Comparison of ENCODE assay signal across 11 cellular contexts in genomic region chr11:727281-727701, GRCh38. TPM values are rescaled to one million over a fixed set of nuclear protein-coding genes. Genes with fewer than 3 reads are reported as not detected.
DNase-seq lines count a peak whose midpoint lies in the region; ATAC-seq and TF ChIP-seq lines count a peak whose summit lies in the region.
"Had no signal": no experiment of that assay in that cellular context is flagged by ENCODE, and none has a peak within 500 bp of the region (broad histone marks: within the 10 kb centered on the region; RNA-seq: fewer than 3 reads in every experiment).

No MANE protein-coding gene starts in this region.

- H3K9me3 Mint-ChIP-seq in activated T-helper 17 cell treated with anti-CD3 and anti-CD28 coated beads, Interleukin-2, amount 50 U/mL, for 72 hours, result no peaks in the 10 kb centered on the region
- H3K9me3 Mint-ChIP-seq in CD4-positive, alpha-beta T cell, result no peaks in the 10 kb centered on the region

- peak; percentile 30 for DNase-seq in GM20000 (ENCODE audit: low spot score)
- peak in 2 of 3 donors; percentile 47 to 57 for DNase-seq in right lobe of liver
- DNase-seq in testis, result no peak
- no peak for DNase-seq in activated CD4-positive, alpha-beta T cell treated with anti-CD3 and anti-CD28 coated beads, Interleukin-2, amount 50 U/mL, for 4 hours
- no peak for DNase-seq in CD4-positive, alpha-beta T cell
- DNase-seq: GDM1 had no signal

- peaks cover 5% of the 10 kb centered on the region for H3K4me1 Mint-ChIP-seq in activated T-helper 17 cell treated with anti-CD3 and anti-CD28 coated beads, Interleukin-2, amount 50 U/mL, for 72 hours
- peaks cover 7% of the 10 kb centered on the region for H3K4me1 Mint-ChIP-seq in CD4-positive, alpha-beta T cell (ENCODE audit: low read depth)

- TF ChIP-seq POLR2A in right lobe of liver (IDR thresholded peaks at IDR 0.05) (no peak), testis (IDR thresholded peaks at IDR 0.05) (no peak)

- CTCF ChIA-PET in CD4-positive, alpha-beta T cell (lab: Charles Lee), result interaction anchor here (1.6 to 1.7 kb wide), 2 partner anchors 20 to 170 kb away, joined by 4 read pairs; partner anchors contain the start of gene TALDO1

- no peak for ATAC-seq in activated T-helper 17 cell treated with anti-CD3 and anti-CD28 coated beads, Interleukin-2, amount 50 U/mL, for 72 hours (replicated peaks)
- no peak for ATAC-seq in right lobe of liver
- ATAC-seq in activated CD4-positive, CD25-positive, alpha-beta regulatory T cell treated with anti-CD3 and anti-CD28 coated beads, Interleukin-2, amount 50 U/mL, for 24 hours, result no peak
- no peak for ATAC-seq in GM18502 (IDR thresholded peaks at IDR 0.05; ENCODE audit: poor library complexity, unreplicated experiment)
- no peak for ATAC-seq in CD4-positive, alpha-beta T cell (ENCODE audit: poor library complexity)

- no peak overlapping the region for H3K27ac ChIP-seq in right lobe of liver
- H3K27ac ChIP-seq in testis, result peak overlapping the region; percentile 76 to 83
- H3K27ac ChIP-seq in CD4-positive, alpha-beta T cell (ENCODE audit: low read depth, low read length), result no peak overlapping the region

- H3K4me1 ChIP-seq in right lobe of liver (peaks cover 0 to 7% (median 0%) of the 10 kb centered on the region in 4 donors), testis (peaks cover 38% of the 10 kb centered on the region)

- peak overlapping the region; percentile 66 for H3K4me3 Mint-ChIP-seq in activated T-helper 17 cell treated with anti-CD3 and anti-CD28 coated beads, Interleukin-2, amount 50 U/mL, for 72 hours
- H3K4me3 Mint-ChIP-seq in CD4-positive, alpha-beta T cell, result no peak overlapping the region

- peaks cover 6% of the 10 kb centered on the region for H3K27me3 Mint-ChIP-seq in activated T-helper 17 cell treated with anti-CD3 and anti-CD28 coated beads, Interleukin-2, amount 50 U/mL, for 72 hours
- peaks cover 11% of the 10 kb centered on the region for H3K27me3 Mint-ChIP-seq in CD4-positive, alpha-beta T cell

- no peaks in the 10 kb centered on the region for H3K36me3 Mint-ChIP-seq in activated T-helper 17 cell treated with anti-CD3 and anti-CD28 coated beads, Interleukin-2, amount 50 U/mL, for 72 hours (ENCODE audit: low read depth)
- no peaks in the 10 kb centered on the region for H3K36me3 Mint-ChIP-seq in CD4-positive, alpha-beta T cell (ENCODE audit: low read depth)
- H3K36me3 Mint-ChIP-seq: CD4-positive, alpha-beta memory T cell had no signal

- no peaks in the 10 kb centered on the region for H3K27me3 ChIP-seq in right lobe of liver
- no peaks in the 10 kb centered on the region for H3K27me3 ChIP-seq in testis
- H3K27me3 ChIP-seq in CD4-positive, alpha-beta T cell (ENCODE audit: control insufficient read depth, insufficient read depth, low read length), result no peaks in the 10 kb centered on the region

- H3K9me3 ChIP-seq in right lobe of liver (no peaks in the 10 kb centered on the region), testis (no peaks in the 10 kb centered on the region)
- H3K9me3 ChIP-seq in CD4-positive, alpha-beta T cell (ENCODE audit: control insufficient read depth, low read length), result no peaks in the 10 kb centered on the region
- H3K9me3 ChIP-seq: heart right ventricle had no signal

- WGBS in right lobe of liver (ENCODE audit: insufficient coverage, low coverage, low lambda C conversion rate, missing lambda C conversion rate), result no CpG with 5 or more reads among the region's 12 CpGs
- WGBS in testis, 2 donors, result 74 to 81% methylated on average over 5 to 12 of the region's 12 CpGs

- H3K27ac Mint-ChIP-seq in activated T-helper 17 cell treated with anti-CD3 and anti-CD28 coated beads, Interleukin-2, amount 50 U/mL, for 72 hours, result no peak overlapping the region
- no peak overlapping the region for H3K27ac Mint-ChIP-seq in CD4-positive, alpha-beta T cell

- H3K4me3 ChIP-seq in right lobe of liver, result no peak overlapping the region
- no peak overlapping the region for H3K4me3 ChIP-seq in testis

- intact Hi-C loops in right lobe of liver (cut with DNase I) (loop anchor here (10.0 kb wide), 1 partner anchor 62 kb away; no protein-coding TSS in a partner anchor), testis (cut with DNase I; ENCODE audit: low total_unique reads) (loop anchor here (10.0 kb wide), 1 partner anchor 172 kb away; no protein-coding TSS in a partner anchor)
- intact Hi-C loops in CD4-positive, alpha-beta T cell (cut with DNase I, micrococcal nuclease), result loop anchor here (1.0 to 5.0 kb wide), 2 partner anchors 31 to 35 kb away; no protein-coding TSS in a partner anchor

- H3K36me3 ChIP-seq in right lobe of liver, result peaks cover 0 to 31% (median 5%) of the 10 kb centered on the region in 4 donors
- no peaks in the 10 kb centered on the region for H3K36me3 ChIP-seq in testis (ENCODE audit: low read depth, missing control alignments)
- H3K36me3 ChIP-seq: heart right ventricle had no signal

- TF ChIP-seq CTCF in GM20000 (IDR thresholded peaks at IDR 0.05; ENCODE audit: extremely low read depth, missing control alignments) (no peak), right lobe of liver (IDR thresholded peaks at IDR 0.05) (no peak), testis (IDR thresholded peaks at IDR 0.05) (no peak)
- no peak for TF ChIP-seq CTCF in CD4-positive, alpha-beta T cell (IDR thresholded peaks at IDR 0.05)

- POLR2A ChIA-PET in CD4-positive, alpha-beta T cell (lab: Charles Lee), result interaction anchor here (1.8 to 3.6 kb wide), 4 partner anchors 20 to 172 kb away, joined by 5 to 41 read pairs (median 18); partner anchors contain the start of genes DEAF1, LMNTD2, RASSF7 and TALDO1

RNA-seq across cellular contexts. Expression of gene TALDO1, which starts 20.0 kb away (rescaled TPM):
- total RNA-seq in activated T-helper 17 cell treated with anti-CD3 and anti-CD28 coated beads, Interleukin-2, amount 50 U/mL, for 72 hours, result 100 to 1,000 TPM; 131 to 255 TPM
- total RNA-seq in right lobe of liver, result 100 to 1,000 TPM; 102 to 184 (median 150) TPM
- 10 to 100 TPM; 84.8 to 88.1 TPM for total RNA-seq in testis
- polyA plus RNA-seq in testis (ENCODE audit: insufficient read depth, low read depth, low replicate concordance), result 86.6 TPM
- 10 to 100 TPM; 26.2 to 27.7 TPM for total RNA-seq in CD4-positive, alpha-beta T cell

RNA-seq across cellular contexts. Expression of gene EPS8L2, which starts 21.3 kb away (rescaled TPM):
- total RNA-seq in activated T-helper 17 cell treated with anti-CD3 and anti-CD28 coated beads, Interleukin-2, amount 50 U/mL, for 72 hours, result 10 to 100 TPM; 23.6 to 34.6 TPM
- total RNA-seq in right lobe of liver (100 to 1,000 TPM in 5 of 6 experiments, 10 to 100 TPM in 1; 95.8 to 184 (median 120) TPM), testis (10 to 100 TPM; 27.3 to 29.1 TPM)
- polyA plus RNA-seq in testis (ENCODE audit: insufficient read depth, low read depth, low replicate concordance), result 14.3 TPM
- 1 to 10 TPM; 3.5 to 4.0 TPM for total RNA-seq in CD4-positive, alpha-beta T cell

RNA-seq across cellular contexts. Expression of gene TMEM80, which starts 31.7 kb away (rescaled TPM):
- total RNA-seq in activated T-helper 17 cell treated with anti-CD3 and anti-CD28 coated beads, Interleukin-2, amount 50 U/mL, for 72 hours, result 10 to 100 TPM; 11.7 to 14.6 TPM
- total RNA-seq in right lobe of liver (10 to 100 TPM in 3 of 6 experiments, 1 to 10 TPM in 3; 6.9 to 15.5 (median 10.5) TPM), testis (10 to 100 TPM; 72.8 to 74.5 TPM)
- 38.9 TPM for polyA plus RNA-seq in testis (ENCODE audit: insufficient read depth, low read depth, low replicate concordance)
- 10 to 100 TPM; 21.0 to 22.0 TPM for total RNA-seq in CD4-positive, alpha-beta T cell

RNA-seq across cellular contexts. Expression of gene DEAF1, which starts 32.3 kb away (rescaled TPM):
- total RNA-seq in activated T-helper 17 cell treated with anti-CD3 and anti-CD28 coated beads, Interleukin-2, amount 50 U/mL, for 72 hours, result 10 to 100 TPM; 43.2 to 56.0 TPM
- total RNA-seq in right lobe of liver (10 to 100 TPM; 11.3 to 17.9 (median 14.0) TPM), testis (100 to 1,000 TPM in 1 of 2 donors, 10 to 100 TPM in 1; 82.5 to 116 TPM)
- polyA plus RNA-seq in testis (ENCODE audit: insufficient read depth, low read depth, low replicate concordance), result 47.9 TPM
- total RNA-seq in CD4-positive, alpha-beta T cell, result 10 to 100 TPM; 68.4 to 79.6 TPM

RNA-seq across cellular contexts. Expression of gene GATD1, which starts 50.0 kb away (rescaled TPM):
- total RNA-seq in activated T-helper 17 cell treated with anti-CD3 and anti-CD28 coated beads, Interleukin-2, amount 50 U/mL, for 72 hours, result 10 to 100 TPM; 42.3 to 60.9 TPM
- total RNA-seq in right lobe of liver (10 to 100 TPM; 15.8 to 31.9 (median 27.7) TPM), testis (10 to 100 TPM; 80.9 to 84.2 TPM)
- 64.3 TPM for polyA plus RNA-seq in testis (ENCODE audit: insufficient read depth, low read depth, low replicate concordance)
- 10 to 100 TPM; 14.7 to 16.1 TPM for total RNA-seq in CD4-positive, alpha-beta T cell

Comparison
In these comparisons a context has a peak if more than half of its experiments do, and no peak if none do; other contexts are left out.
1. DNase-seq: peak in GM20000 (single experiment) and right lobe of liver (2 of 3); none in testis (single experiment), activated CD4-positive, alpha-beta T cell treated with anti-CD3 and anti-CD28 coated beads, Interleukin-2, amount 50 U/mL, for 4 hours (0 of 2) and CD4-positive, alpha-beta T cell (0 of 10).
2. H3K27ac ChIP-seq: peak in testis (2 of 2); none in right lobe of liver (0 of 3) and CD4-positive, alpha-beta T cell (single experiment).
3. RNA of gene EPS8L2, which starts 21.3 kb away (total RNA-seq): 95.8 to 184 TPM in right lobe of liver, 23.6 to 34.6 TPM in activated T-helper 17 cell treated with anti-CD3 and anti-CD28 coated beads, Interleukin-2, amount 50 U/mL, for 72 hours and 27.3 to 29.1 TPM in testis; 3.5 to 4.0 TPM in CD4-positive, alpha-beta T cell; every median in the first group is over 4 times any median in the second.